Comparison of ENCODE assay signal across 17 cellular contexts in the genomic region with DNA sequence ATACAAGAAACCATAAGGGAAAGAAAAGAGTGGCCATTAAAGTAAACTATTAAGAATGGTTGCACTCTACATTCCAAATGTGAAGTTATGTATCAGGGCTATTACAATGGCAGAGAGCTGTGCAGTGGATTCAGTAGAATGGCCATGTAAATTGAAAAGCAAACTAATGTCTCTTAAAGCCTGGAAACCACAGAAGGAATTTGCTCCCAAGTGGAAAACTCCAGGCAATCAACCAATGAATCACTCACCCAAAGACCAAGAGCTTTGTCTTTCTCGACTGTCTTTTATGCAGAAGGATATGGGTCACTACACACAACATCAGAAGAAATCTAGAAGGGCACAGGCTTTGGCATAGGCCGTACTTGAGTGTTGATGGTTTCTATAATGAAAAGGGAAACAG.
DNase-seq lines count a peak whose midpoint lies in the region; ATAC-seq and TF ChIP-seq lines count a peak whose summit lies in the region.
"Had no signal": no experiment of that assay in that cellular context is flagged by ENCODE, and none has a peak within 500 bp of the region (broad histone marks: within the 10 kb centered on the region; RNA-seq: fewer than 3 reads in every experiment).

No MANE protein-coding gene starts in this region.

- H3K23ac ChIP-seq in mesenchymal stem cell (ENCODE audit: low read length in 2 of 2) (no peak overlapping the region), H9 (ENCODE audit: insufficient read length, low read depth, low read length) (no peak overlapping the region)

- H3K27ac ChIP-seq in mesenchymal stem cell (ENCODE audit: low read length, poor library complexity, severe bottlenecking) = peak overlapping the region; percentile 84
- H3K27ac ChIP-seq in CD8-positive, alpha-beta T cell (ENCODE audit: low read depth, low read length) = no peak overlapping the region
- no peak overlapping the region for H3K27ac ChIP-seq in H9 (ENCODE audit: insufficient read length, low read depth, low read length)
- H3K27ac ChIP-seq: ovary, PC-9, skin epidermis, WERI-Rb-1 had no signal

- no peaks in the 10 kb centered on the region for H3K27me3 Mint-ChIP-seq in CD8-positive, alpha-beta T cell (ENCODE audit: low read depth)
- H3K27me3 Mint-ChIP-seq in H9 (ENCODE audit: low read depth) = no peaks in the 10 kb centered on the region
- H3K27me3 Mint-ChIP-seq: stimulated activated naive B cell treated with anti-CD40 and anti-IgM and Interleukin-4, amounts not matched to agents 10 μg/mL and 1 μg/mL and 100 μg/mL, for 72 hours had no signal

- H3K4me1 ChIP-seq in mesenchymal stem cell (ENCODE audit: control insufficient read depth, insufficient read depth, low read depth, low read length) (peaks cover 14% of the 10 kb centered on the region), H9 (ENCODE audit: insufficient read depth, low read length) (peaks cover 5% of the 10 kb centered on the region; the same call in 1 of the 2 replicates)
- H3K4me1 ChIP-seq in CD8-positive, alpha-beta T cell (ENCODE audit: insufficient read depth, low read length) = no peaks in the 10 kb centered on the region
- H3K4me1 ChIP-seq: BE2C had no signal

- H2AFZ ChIP-seq in mesenchymal stem cell (ENCODE audit: low read depth, low read length) = no peak overlapping the region
- H2AFZ ChIP-seq in H9 (ENCODE audit: low read length) = no peak overlapping the region
- H2AFZ ChIP-seq: PC-9 had no signal

- ATAC-seq in CD8-positive, alpha-beta T cell = no peak
- ATAC-seq in HG02623 (IDR thresholded peaks at IDR 0.05; ENCODE audit: unreplicated experiment) = no peak

- WGBS in mesenchymal stem cell = no CpG with 5 or more reads among the region's 2 CpGs
- no CpG with 5 or more reads among the region's 2 CpGs for WGBS in H9 (ENCODE audit: extremely low coverage, insufficient read length, low lambda C conversion rate)

- no peak overlapping the region for H3K4ac ChIP-seq in mesenchymal stem cell (ENCODE audit: low read depth in 1 of 2, low read length in 2 of 2)
- H3K4ac ChIP-seq in H9 (ENCODE audit: low read depth, low read length) = no peak overlapping the region

- H3K4me3 Mint-ChIP-seq in CD8-positive, alpha-beta T cell = no peak overlapping the region
- no peak overlapping the region for H3K4me3 Mint-ChIP-seq in H9
- H3K4me3 Mint-ChIP-seq: mesothelial cell of epicardium; stimulated activated naive B cell treated with anti-CD40 and anti-IgM and Interleukin-4, amounts not matched to agents 10 μg/mL and 1 μg/mL and 100 μg/mL, for 72 hours had no signal

- no peaks in the 10 kb centered on the region for H4K20me1 ChIP-seq in H9 (ENCODE audit: control insufficient read depth, insufficient read depth, insufficient read length)

- no peak overlapping the region for H3K18ac ChIP-seq in mesenchymal stem cell (ENCODE audit: low read depth in 1 of 2, low read length in 2 of 2)
- H3K18ac ChIP-seq in H9 (ENCODE audit: insufficient read length, low read depth, low read length) = no peak overlapping the region

- no peak overlapping the region for H3T11ph ChIP-seq in H9 (ENCODE audit: low read length)

- in situ Hi-C loops in Caki2 (cut with HindIII; ENCODE audit: low pct_unique_long_range_greater_than_20kb, low sequenced_read_pairs) = no loop called here

- CTCF ChIA-PET in CD8-positive, alpha-beta T cell (lab: Charles Lee) = no interaction called here

- H4K91ac ChIP-seq in mesenchymal stem cell (ENCODE audit: low read length) (no peak overlapping the region), H9 (ENCODE audit: insufficient read length, low read depth, low read length) (no peak overlapping the region)

- H3K27me3 ChIP-seq in mesenchymal stem cell (ENCODE audit: control insufficient read depth in 1 of 2, insufficient read depth in 1 of 2, low read length in 2 of 2) (no peaks in the 10 kb centered on the region), H9 (ENCODE audit: insufficient read depth, low read length) (no peaks in the 10 kb centered on the region)
- H3K27me3 ChIP-seq in CD8-positive, alpha-beta T cell (ENCODE audit: insufficient read depth, low read length) = no peaks in the 10 kb centered on the region
- H3K27me3 ChIP-seq: BE2C, ovary had no signal

- H3K9me3 ChIP-seq in mesenchymal stem cell (ENCODE audit: control insufficient read depth, low read length) = no peaks in the 10 kb centered on the region
- H3K9me3 ChIP-seq in CD8-positive, alpha-beta T cell (ENCODE audit: low read length) = no peaks in the 10 kb centered on the region
- H3K9me3 ChIP-seq in H9 (ENCODE audit: control insufficient read depth, low read depth, low read length) = no peaks in the 10 kb centered on the region
- H3K9me3 ChIP-seq: BE2C, ovary had no signal

- H3K4me1 Mint-ChIP-seq in CD8-positive, alpha-beta T cell (ENCODE audit: low read depth) = no peaks in the 10 kb centered on the region
- H3K4me1 Mint-ChIP-seq in H9 = peaks cover 20 to 24% of the 10 kb centered on the region in 2 experiments

- no peak overlapping the region for H2BK20ac ChIP-seq in H9 (ENCODE audit: low read depth, low read length, poor library complexity, severe bottlenecking)

- H3K27ac Mint-ChIP-seq in CD8-positive, alpha-beta T cell = no peak overlapping the region
- H3K27ac Mint-ChIP-seq in H9 = no peak overlapping the region
- H3K27ac Mint-ChIP-seq: mesothelial cell of epicardium; stimulated activated naive B cell treated with anti-CD40 and anti-IgM and Interleukin-4, amounts not matched to agents 10 μg/mL and 1 μg/mL and 100 μg/mL, for 72 hours had no signal

- H3K56ac ChIP-seq in H9 (ENCODE audit: insufficient read length, low read depth, low read length) = no peak overlapping the region

- no peak overlapping the region for H3K4me3 ChIP-seq in mesenchymal stem cell (ENCODE audit: insufficient read depth in 1 of 2, low read depth in 1 of 2, low read length in 2 of 2)
- no peak overlapping the region for H3K4me3 ChIP-seq in CD8-positive, alpha-beta T cell (ENCODE audit: low read depth, low read length)
- H3K4me3 ChIP-seq: ovary, PC-9, skin epidermis had no signal

- no peaks in the 10 kb centered on the region for H3K23me2 ChIP-seq in H9 (ENCODE audit: insufficient read length, low read depth, low read length, poor library complexity, severe bottlenecking)

- H2BK15ac ChIP-seq in mesenchymal stem cell (ENCODE audit: low read depth, poor library complexity, severe bottlenecking) = no peak overlapping the region
- H2BK15ac ChIP-seq in H9 (ENCODE audit: low read depth, low read length) = no peak overlapping the region

- H2BK5ac ChIP-seq in mesenchymal stem cell (ENCODE audit: low read depth, low read length, poor library complexity, severe bottlenecking) = no peak overlapping the region
- no peak overlapping the region for H2BK5ac ChIP-seq in H9 (ENCODE audit: insufficient read length, low read length)

- no peaks in the 10 kb centered on the region for H3K9me3 Mint-ChIP-seq in CD8-positive, alpha-beta T cell
- no peaks in the 10 kb centered on the region for H3K9me3 Mint-ChIP-seq in H9
- H3K9me3 Mint-ChIP-seq: mesothelial cell of epicardium; stimulated activated naive B cell treated with anti-CD40 and anti-IgM and Interleukin-4, amounts not matched to agents 10 μg/mL and 1 μg/mL and 100 μg/mL, for 72 hours had no signal

- no peaks in the 10 kb centered on the region for H3K79me2 ChIP-seq in H9 (ENCODE audit: insufficient read depth, low read length)

- H3K9ac ChIP-seq in mesenchymal stem cell (ENCODE audit: low read length) (no peak overlapping the region), H9 (ENCODE audit: extremely low read depth, insufficient read length, low read length) (no peak overlapping the region)

- intact Hi-C loops in CD8-positive, alpha-beta T cell (cut with DNase I, micrococcal nuclease) = no loop called here

- H3K4me2 ChIP-seq in mesenchymal stem cell (ENCODE audit: low read length, poor library complexity, severe bottlenecking) (no peak overlapping the region), H9 (ENCODE audit: insufficient read depth, insufficient read length, low read length) (no peak overlapping the region)
- H3K4me2 ChIP-seq: PC-9 had no signal

- H3K36me3 Mint-ChIP-seq in CD8-positive, alpha-beta T cell = no peaks in the 10 kb centered on the region
- H3K36me3 Mint-ChIP-seq in H9 (ENCODE audit: insufficient read depth in 1 of 3, low read depth in 3 of 3) = peaks cover 0 to 7% (median 3%) of the 10 kb centered on the region in 3 experiments; a peak in 3 of 7 replicates

- H3K14ac ChIP-seq in mesenchymal stem cell (ENCODE audit: low read length in 2 of 2) (no peak overlapping the region), H9 (ENCODE audit: insufficient read depth, low read length) (no peak overlapping the region)

- POLR2A ChIA-PET in CD8-positive, alpha-beta T cell (lab: Charles Lee) = no interaction called here

- no peak overlapping the region for H2AK5ac ChIP-seq in mesenchymal stem cell (ENCODE audit: low read length, severe bottlenecking)
- H2AK5ac ChIP-seq in H9 (ENCODE audit: insufficient read length, low read length) = no peak overlapping the region

- H2BK12ac ChIP-seq in mesenchymal stem cell (ENCODE audit: low read length in 2 of 2) = no peak overlapping the region
- no peak overlapping the region for H2BK12ac ChIP-seq in H9 (ENCODE audit: insufficient read length, low read depth, low read length)

- H2BK120ac ChIP-seq in mesenchymal stem cell (ENCODE audit: low read depth, low read length) (no peak overlapping the region), H9 (ENCODE audit: low read depth, low read length, poor library complexity, severe bottlenecking) (no peak overlapping the region)

- H3K79me1 ChIP-seq in mesenchymal stem cell (replicated peaks; ENCODE audit: low read length, poor library complexity, severe bottlenecking) (no peaks in the 10 kb centered on the region), H9 (ENCODE audit: insufficient read depth, low read depth, low read length, poor library complexity, severe bottlenecking) (no peaks in the 10 kb centered on the region)

- H4K8ac ChIP-seq in mesenchymal stem cell (ENCODE audit: low read length) = no peak overlapping the region
- H4K8ac ChIP-seq in H9 (replicated peaks; ENCODE audit: insufficient read length, low read depth, low read length) = no peak overlapping the region

- no peaks in the 10 kb centered on the region for H3K36me3 ChIP-seq in mesenchymal stem cell (ENCODE audit: control insufficient read depth in 1 of 2, insufficient read depth in 2 of 2, low read depth in 1 of 2, low read length in 2 of 2)
- H3K36me3 ChIP-seq in CD8-positive, alpha-beta T cell (ENCODE audit: insufficient read depth, low read length) = no peaks in the 10 kb centered on the region
- H3K36me3 ChIP-seq: BE2C, ovary, WERI-Rb-1 had no signal

- DNase-seq in Caki2 (ENCODE audit: low read depth) (peak; percentile 88), LHCN-M2 (ENCODE audit: low read depth) (peak; percentile 76), dermis blood vessel endothelial cell (peak; percentile 27), mesenchymal stem cell (peak; percentile 81), NCI-H1092 treated with DMSO at 0.1 percent for 48 hours (lab: John Stamatoyannopoulos, UW) (no peak), H9 (no peak)
- DNase-seq in CD8-positive, alpha-beta T cell = no peak
- DNase-seq: BE2C; effector CD8-positive, alpha-beta T cell; NCI-H510A treated with DMSO at 0.1 percent for 48 hours; ovary; PC-9; stimulated activated naive B cell treated with anti-CD40 and anti-IgM and Interleukin-4, amounts not matched to agents 10 μg/mL and 1 μg/mL and 100 μg/mL, for 72 hours; WERI-Rb-1 had no signal

- H4K5ac ChIP-seq in H9 (ENCODE audit: insufficient read length, low read depth, low read length) = no peak overlapping the region

- TF ChIP-seq CTCF in CD8-positive, alpha-beta T cell (IDR thresholded peaks at IDR 0.05) = no peak
- no peak for TF ChIP-seq CTCF in H9 (conservative IDR thresholded peaks at IDR 0.05)

Comparison
In these comparisons a context has a peak if more than half of its experiments do, and no peak if none do; other contexts are left out.
1. DNase-seq: peak in Caki2 (single experiment), LHCN-M2 (single experiment), dermis blood vessel endothelial cell (single experiment) and mesenchymal stem cell (single experiment); none in NCI-H1092 treated with DMSO at 0.1 percent for 48 hours (single experiment), CD8-positive, alpha-beta T cell (0 of 7) and H9 (single experiment).